Comparison of ENCODE assay signal across 10 cellular contexts in genomic region chrX:120450163-120450562, GRCh38. TPM values are rescaled to one million over a fixed set of nuclear protein-coding genes. Genes with fewer than 3 reads are reported as not detected.
DNase-seq lines count a peak whose midpoint lies in the region; ATAC-seq, FAIRE-seq and TF ChIP-seq lines count a peak whose summit lies in the region.
"Had no signal": no experiment of that assay in that cellular context is flagged by ENCODE, and none has a peak within 500 bp of the region (broad histone marks: within the 10 kb centered on the region; RNA-seq: fewer than 3 reads in every experiment).

No MANE protein-coding gene starts in this region.

- H3K4me3 ChIP-seq in A549 = no peak overlapping the region
- no peak overlapping the region for H3K4me3 ChIP-seq in CD8-positive, alpha-beta memory T cell (ENCODE audit: low read length)
- H3K4me3 ChIP-seq: prostate gland had no signal

- no peak for TF ChIP-seq EP300 in A549 (IDR thresholded peaks at IDR 0.05)

- peak in 1 of 2 experiments; percentile 48; a peak in 2 of 5 replicates for TF ChIP-seq RAD21 in A549 (conservative IDR thresholded peaks at IDR 0.05 in 1 of 2, IDR thresholded peaks at IDR 0.05 in 1 of 2)

- ATAC-seq in A549 (no peak; a peak in 1 of 6 replicates), GM18861 (IDR thresholded peaks at IDR 0.05; ENCODE audit: unreplicated experiment) (no peak)

- no peak overlapping the region for H3K27ac Mint-ChIP-seq in CD8-positive, alpha-beta memory T cell

- H3K27me3 Mint-ChIP-seq in CD8-positive, alpha-beta memory T cell = no peaks in the 10 kb centered on the region

- H3K27me3 ChIP-seq in CD8-positive, alpha-beta memory T cell (ENCODE audit: insufficient read depth, low read length, poor library complexity, severe bottlenecking) = no peaks in the 10 kb centered on the region

- no peak for TF ChIP-seq POLR2A in A549 (IDR thresholded peaks at IDR 0.05; ENCODE audit: low read length)
- no peak for TF ChIP-seq POLR2A in erythroblast (IDR thresholded peaks at IDR 0.05; ENCODE audit: low read length)

- CTCF ChIA-PET in A549 (lab: Yijun Ruan, JAX) = interaction anchor here (1.0 to 1.1 kb wide), 2 partner anchors 9 to 199 kb away, joined by 3 read pairs; partner anchors contain the start of gene ZBTB33
- CTCF ChIA-PET in CD8-positive, alpha-beta memory T cell (lab: Charles Lee) = interaction anchor here (1.1 to 3.1 kb wide), 3 partner anchors 69 to 200 kb away, joined by 3 to 15 read pairs (median 3); partner anchors contain the start of gene ZBTB33

- H3K9me3 ChIP-seq in A549 = no peaks in the 10 kb centered on the region
- no peaks in the 10 kb centered on the region for H3K9me3 ChIP-seq in CD8-positive, alpha-beta memory T cell (ENCODE audit: low read length)
- H3K9me3 ChIP-seq: prostate gland had no signal

- no peak overlapping the region for H3K27ac ChIP-seq in A549
- no peak overlapping the region for H3K27ac ChIP-seq in CD8-positive, alpha-beta memory T cell (ENCODE audit: low read depth, low read length)
- H3K27ac ChIP-seq: prostate gland had no signal

- 78% methylated on average over 3 of the region's 3 CpGs for WGBS in A549 (ENCODE audit: missing lambda C conversion rate)

- H3K4me1 Mint-ChIP-seq in CD8-positive, alpha-beta memory T cell = peaks cover 3 to 20% (median 9%) of the 10 kb centered on the region in 3 donors

- DNase-seq in A549 (ENCODE audit: low read depth in 1 of 2, low spot score in 1 of 2) (peak in 1 of 2 experiments; percentile 12), GM10266 (ENCODE audit: extremely low spot score) (no peak), NCI-H69 (lab: John Stamatoyannopoulos, UW) (peak; percentile 25), erythroblast (lab: John Stamatoyannopoulos, UW) (peak; percentile 1 to 30), NCI-H774 (lab: John Stamatoyannopoulos, UW) (no peak)
- no peak for DNase-seq in central memory CD4-positive, alpha-beta T cell
- no peak for DNase-seq in CD8-positive, alpha-beta memory T cell
- DNase-seq: NCI-H1105 had no signal

- H3K4me3 Mint-ChIP-seq in CD8-positive, alpha-beta memory T cell = no peak overlapping the region

- POLR2A ChIA-PET in A549 (lab: Yijun Ruan, JAX) = no interaction called here
- POLR2A ChIA-PET in CD8-positive, alpha-beta memory T cell (lab: Charles Lee) = no interaction called here

- no peaks in the 10 kb centered on the region for H3K4me1 ChIP-seq in A549
- H3K4me1 ChIP-seq in CD8-positive, alpha-beta memory T cell (ENCODE audit: insufficient read depth, low read length) = peaks cover 6% of the 10 kb centered on the region
- H3K4me1 ChIP-seq: prostate gland had no signal

- H3K36me3 ChIP-seq in CD8-positive, alpha-beta memory T cell (ENCODE audit: insufficient read depth, low read length) = peaks cover 5% of the 10 kb centered on the region
- H3K36me3 ChIP-seq: prostate gland had no signal

- TF ChIP-seq CTCF in A549 (IDR thresholded peaks at IDR 0.05) (peak; percentile 26), GM10266 (IDR thresholded peaks at IDR 0.05; ENCODE audit: control insufficient read depth, insufficient read depth, low read depth, missing control alignments) (peak; percentile 25)

- peaks cover 5 to 48% (median 7%) of the 10 kb centered on the region in 3 donors for H3K36me3 Mint-ChIP-seq in CD8-positive, alpha-beta memory T cell

- peak; percentile 84 for FAIRE-seq in A549 (lab: Jason Lieb, UNC)

- H3K9me3 Mint-ChIP-seq in CD8-positive, alpha-beta memory T cell = peaks cover 0 to 2% (median 0%) of the 10 kb centered on the region in 5 donors

- no peak overlapping the region for H3K4me2 ChIP-seq in A549

TF ChIP-seq in A549, 52 proteins besides CTCF, POLR2A, EP300 and RAD21:
- TF ChIP-seq CHD4 (IDR thresholded peaks at IDR 0.05; ENCODE audit: borderline replicate concordance) (no peak), USF2 (IDR thresholded peaks at IDR 0.05) (no peak), ZNF302 (CRISPR knock-in tag; IDR thresholded peaks at IDR 0.05) (no peak), KDM1A (IDR thresholded peaks at IDR 0.05; ENCODE audit: low read depth) (no peak), BHLHE40 (IDR thresholded peaks at IDR 0.05; ENCODE audit: low read depth, low read length) (no peak), EHMT2 (IDR thresholded peaks at IDR 0.05; ENCODE audit: low read depth) (no peak), NR3C1 (IDR thresholded peaks at IDR 0.05) (no peak), BCL3 (IDR thresholded peaks at IDR 0.05) (no peak), HEYL (CRISPR knock-in tag; IDR thresholded peaks at IDR 0.05) (no peak)

RNA-seq across cellular contexts. Expression of gene LAMP2, which starts 18.9 kb away (rescaled TPM):
- polyA plus RNA-seq in A549 (2011; rRNA removed) = 76.9 and 95.1 TPM in 2 replicates
- polyA plus RNA-seq in A549 (2012; cell fraction: cytosol; rRNA removed) = 23.4 and 27.1 TPM in 2 replicates
- polyA plus RNA-seq in A549 (2012; cell fraction: nucleus; rRNA removed) = 21.9 and 23.7 TPM in 2 replicates
- 68.8 to 79.5 TPM (median 78.2 TPM) in 3 replicates for polyA plus RNA-seq in A549 (2017; fragmentation: RNase III; extraction: RNeasy Plus Mini Kit Qiagen cat#74134 plus additional on column Dnase treatment)
- polyA minus RNA-seq in A549 (2011; rRNA and poly(A)+ RNA removed) = 31.5 and 39.3 TPM in 2 replicates
- total RNA-seq in CD8-positive, alpha-beta memory T cell = 10 to 100 TPM; 39.1 to 39.6 TPM
- polyA plus RNA-seq in CD8-positive, alpha-beta memory T cell = 74.3 TPM

Comparison
In these comparisons a context has a peak if more than half of its experiments do, and no peak if none do; other contexts are left out.
1. DNase-seq: peak in NCI-H69 (single experiment) and erythroblast (2 of 2); none in GM10266 (single experiment), NCI-H774 (single experiment), central memory CD4-positive, alpha-beta T cell (single experiment) and CD8-positive, alpha-beta memory T cell (0 of 5).